In genomic region chr14:55673048-55673447, GRCh38 we compare ENCODE assay signal across 15 cellular contexts.
DNase-seq lines count a peak whose midpoint lies in the region; ATAC-seq and TF ChIP-seq lines count a peak whose summit lies in the region.
"Had no signal": no experiment of that assay in that cellular context is flagged by ENCODE, and none has a peak within 500 bp of the region (broad histone marks: within the 10 kb centered on the region; RNA-seq: fewer than 3 reads in every experiment).

No MANE protein-coding gene starts in this region.

- H3K36me3 Mint-ChIP-seq in stimulated activated naive CD8-positive, alpha-beta T cell treated with anti-CD3 and anti-CD28 coated beads, Interleukin-15, Interleukin-2, amounts not matched to agents 100 ng/mL and 50 ng/mL, for 24 hours (ENCODE audit: low read depth) = peaks cover 62% of the 10 kb centered on the region

- no peak for TF ChIP-seq POLR2A in gastrocnemius medialis (IDR thresholded peaks at IDR 0.05)

- H3K27me3 ChIP-seq in gastrocnemius medialis = no peaks in the 10 kb centered on the region

- H3K9me3 ChIP-seq in gastrocnemius medialis = no peaks in the 10 kb centered on the region
- H3K9me3 ChIP-seq: A549 had no signal

- H3K4me1 Mint-ChIP-seq in stimulated activated naive CD8-positive, alpha-beta T cell treated with anti-CD3 and anti-CD28 coated beads, Interleukin-15, Interleukin-2, amounts not matched to agents 100 ng/mL and 50 ng/mL, for 24 hours (ENCODE audit: low read depth) = no peaks in the 10 kb centered on the region
- no peaks in the 10 kb centered on the region for H3K4me1 Mint-ChIP-seq in stimulated activated naive CD8-positive, alpha-beta T cell treated with anti-CD3 and anti-CD28 coated beads, Interleukin-15, amount 100 ng/mL, for 72 hours
- H3K4me1 Mint-ChIP-seq: CD14-positive monocyte had no signal

- in situ Hi-C loops in gastrocnemius medialis (cut with MboI; ENCODE audit: low sequenced_read_pairs in 4 of 4) = no loop called here

- no peak overlapping the region for H3K4me3 ChIP-seq in gastrocnemius medialis
- H3K4me3 ChIP-seq: A549 had no signal

- intact Hi-C loops in gastrocnemius medialis (cut with DNase I; ENCODE audit: low total_unique reads) = no loop called here

- H3K36me3 ChIP-seq in gastrocnemius medialis = peaks cover 0 to 59% of the 10 kb centered on the region in 2 donors

- ATAC-seq in stimulated activated naive CD8-positive, alpha-beta T cell treated with anti-CD3 and anti-CD28 coated beads, Interleukin-15, amount 100 ng/mL, for 72 hours = no peak
- ATAC-seq in gastrocnemius medialis = peak; percentile 92 to 97
- ATAC-seq in GM19324 (IDR thresholded peaks at IDR 0.05; ENCODE audit: low FRiP score, unreplicated experiment) = no peak
- ATAC-seq: A549; CD8-positive, alpha-beta T cell; HCT116 had no signal

- peaks cover 28% of the 10 kb centered on the region in 2 donors for H3K4me1 ChIP-seq in gastrocnemius medialis

- no peaks in the 10 kb centered on the region for H3K9me3 Mint-ChIP-seq in stimulated activated naive CD8-positive, alpha-beta T cell treated with anti-CD3 and anti-CD28 coated beads, Interleukin-15, Interleukin-2, amounts not matched to agents 100 ng/mL and 50 ng/mL, for 24 hours
- no peaks in the 10 kb centered on the region for H3K9me3 Mint-ChIP-seq in stimulated activated naive CD8-positive, alpha-beta T cell treated with anti-CD3 and anti-CD28 coated beads, Interleukin-15, amount 100 ng/mL, for 72 hours
- H3K9me3 Mint-ChIP-seq: CD14-positive monocyte; CD8-positive, alpha-beta T cell had no signal

- no peaks in the 10 kb centered on the region for H3K27me3 Mint-ChIP-seq in stimulated activated naive CD8-positive, alpha-beta T cell treated with anti-CD3 and anti-CD28 coated beads, Interleukin-15, Interleukin-2, amounts not matched to agents 100 ng/mL and 50 ng/mL, for 24 hours
- H3K27me3 Mint-ChIP-seq in stimulated activated naive CD8-positive, alpha-beta T cell treated with anti-CD3 and anti-CD28 coated beads, Interleukin-15, amount 100 ng/mL, for 72 hours = no peaks in the 10 kb centered on the region

- no peak for TF ChIP-seq CTCF in gastrocnemius medialis (IDR thresholded peaks at IDR 0.05 in 4 of 5, conservative IDR thresholded peaks at IDR 0.05 in 1 of 5)

- H3K27ac Mint-ChIP-seq in stimulated activated naive CD8-positive, alpha-beta T cell treated with anti-CD3 and anti-CD28 coated beads, Interleukin-15, Interleukin-2, amounts not matched to agents 100 ng/mL and 50 ng/mL, for 24 hours = peak overlapping the region; percentile 19
- no peak overlapping the region for H3K27ac Mint-ChIP-seq in stimulated activated naive CD8-positive, alpha-beta T cell treated with anti-CD3 and anti-CD28 coated beads, Interleukin-15, amount 100 ng/mL, for 72 hours
- H3K27ac Mint-ChIP-seq: CD14-positive monocyte; CD8-positive, alpha-beta T cell had no signal

- no peak for DNase-seq in stimulated activated naive CD8-positive, alpha-beta T cell treated with anti-CD3 and anti-CD28 coated beads, Interleukin-15, amount 100 ng/mL, for 72 hours
- DNase-seq in inferior parietal cortex (ENCODE audit: extremely low spot score) (peak; percentile 19), gastrocnemius medialis (no peak), NCI-H1436 treated with DMSO at 0.1 percent for 48 hours (lab: John Stamatoyannopoulos, UW) (no peak)
- DNase-seq: CD8-positive, alpha-beta T cell; COR-L47; DMS153; DMS79 treated with DMSO at 0.1 percent for 48 hours; EL had no signal

- peak overlapping the region; percentile 72 to 80 (median 76) for H3K27ac ChIP-seq in gastrocnemius medialis
- H3K27ac ChIP-seq: A549, HL-60 had no signal

- H3K4me3 Mint-ChIP-seq in stimulated activated naive CD8-positive, alpha-beta T cell treated with anti-CD3 and anti-CD28 coated beads, Interleukin-15, Interleukin-2, amounts not matched to agents 100 ng/mL and 50 ng/mL, for 24 hours = no peak overlapping the region
- H3K4me3 Mint-ChIP-seq in stimulated activated naive CD8-positive, alpha-beta T cell treated with anti-CD3 and anti-CD28 coated beads, Interleukin-15, amount 100 ng/mL, for 72 hours = no peak overlapping the region
- H3K4me3 Mint-ChIP-seq: CD14-positive monocyte; CD8-positive, alpha-beta T cell had no signal

Comparison
In these comparisons a context has a peak if more than half of its experiments do, and no peak if none do; other contexts are left out.
1. ATAC-seq: peak in gastrocnemius medialis (2 of 2); none in stimulated activated naive CD8-positive, alpha-beta T cell treated with anti-CD3 and anti-CD28 coated beads, Interleukin-15, amount 100 ng/mL, for 72 hours (single experiment) and GM19324 (single experiment).